14 cellular contexts compared by ENCODE assay signal in the genomic region with DNA sequence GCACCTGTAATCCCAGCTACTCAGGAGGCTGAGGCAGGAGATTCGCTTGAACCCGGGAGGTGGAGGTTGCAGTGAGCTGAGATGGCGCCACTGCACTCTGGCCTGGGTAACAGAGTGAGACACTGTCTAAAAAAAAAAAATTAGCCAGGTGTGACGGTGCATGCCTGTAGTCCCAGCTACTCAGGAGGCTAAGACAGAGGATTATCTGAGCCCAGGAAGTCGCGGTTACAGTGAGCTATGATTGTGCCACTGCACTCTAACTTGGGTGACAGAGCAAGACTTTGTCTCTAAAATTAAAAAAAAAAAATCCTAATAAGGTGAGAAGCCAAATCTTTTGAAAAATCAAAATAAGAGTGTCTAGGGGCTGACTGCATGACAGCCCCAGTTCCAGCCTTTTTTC. TPM values are rescaled to one million over a fixed set of nuclear protein-coding genes. Genes with fewer than 3 reads are reported as not detected.
DNase-seq lines count a peak whose midpoint lies in the region; ATAC-seq and TF ChIP-seq lines count a peak whose summit lies in the region.
"Had no signal": no experiment of that assay in that cellular context is flagged by ENCODE, and none has a peak within 500 bp of the region (broad histone marks: within the 10 kb centered on the region; RNA-seq: fewer than 3 reads in every experiment).

No MANE protein-coding gene starts in this region.

- intact Hi-C loops in activated CD4-positive, alpha-beta T cell treated with anti-CD3 and anti-CD28 coated beads for 36 hours (cut with DNase I, micrococcal nuclease) = no loop called here
- intact Hi-C loops in dorsolateral prefrontal cortex (cut with DNase I) = no loop called here
- intact Hi-C loops in Caco-2 (cut with micrococcal nuclease; ENCODE audit: unreplicated experiment) = no loop called here

- no peak overlapping the region for H3K4me3 ChIP-seq in dorsolateral prefrontal cortex
- no peak overlapping the region for H3K4me3 ChIP-seq in Caco-2 (ENCODE audit: low read depth, low read length)
- H3K4me3 ChIP-seq: GM23248 had no signal

- BruUV-seq in Caco-2 (replicated peaks; lab: Mats Ljungman, UMichigan) = no TSS peak

- no peak overlapping the region for H3K27ac Mint-ChIP-seq in activated CD4-positive, alpha-beta T cell treated with anti-CD3 and anti-CD28 coated beads for 36 hours
- H3K27ac Mint-ChIP-seq in Caco-2 (ENCODE audit: unreplicated experiment) = no peak overlapping the region
- H3K27ac Mint-ChIP-seq: CD4-positive, alpha-beta memory T cell; IgD-negative memory B cell had no signal

- H3K27me3 ChIP-seq in dorsolateral prefrontal cortex = no peaks in the 10 kb centered on the region
- no peaks in the 10 kb centered on the region for H3K27me3 ChIP-seq in Caco-2 (replicated peaks; ENCODE audit: control insufficient read depth, insufficient read depth, low read length)

- H3K9me3 ChIP-seq in Caco-2 = no peaks in the 10 kb centered on the region

- CTCF ChIA-PET in activated CD4-positive, alpha-beta T cell treated with anti-CD3 and anti-CD28 coated beads for 36 hours (lab: Charles Lee) = interaction anchor here (0.6 kb wide), 1 partner anchor 12 kb away, joined by 4 read pairs; no protein-coding TSS in a partner anchor
- CTCF ChIA-PET in Caco-2 (lab: Charles Lee) = interaction anchor here (0.6 to 1.7 kb wide), 6 partner anchors 10 to 93 kb away, joined by 3 to 6 read pairs (median 4); a partner anchor contains a TSS

- no peak for ATAC-seq in activated CD4-positive, alpha-beta T cell treated with anti-CD3 and anti-CD28 coated beads for 36 hours
- ATAC-seq in activated CD4-positive, CD25-positive, alpha-beta regulatory T cell treated with anti-CD3 and anti-CD28 coated beads, Interleukin-2, amount 50 U/mL, for 24 hours = no peak

- DNase-seq in MV-4-11 (lab: John Stamatoyannopoulos, UW) (peak; percentile 56), ecto neural progenitor cell (ENCODE audit: low spot score) (peak; percentile 7), mesenteric fat pad (ENCODE audit: low spot score) (peak; percentile 30), dorsolateral prefrontal cortex (no peak), Caco-2 (no peak)
- DNase-seq in activated CD4-positive, alpha-beta T cell treated with anti-CD3 and anti-CD28 coated beads for 36 hours = no peak
- DNase-seq: 8988T; AML-193; C1 segment of cervical spinal cord; CD4-positive, alpha-beta memory T cell; GM23248 had no signal

- no peaks in the 10 kb centered on the region for H3K36me3 ChIP-seq in Caco-2 (ENCODE audit: control insufficient read depth, insufficient read depth, low read length)

- H3K27me3 Mint-ChIP-seq in activated CD4-positive, alpha-beta T cell treated with anti-CD3 and anti-CD28 coated beads for 36 hours = peaks cover 5% of the 10 kb centered on the region
- H3K27me3 Mint-ChIP-seq in Caco-2 (ENCODE audit: insufficient read depth, unreplicated experiment) = no peaks in the 10 kb centered on the region

- no peaks in the 10 kb centered on the region for H3K36me3 Mint-ChIP-seq in activated CD4-positive, alpha-beta T cell treated with anti-CD3 and anti-CD28 coated beads for 36 hours (ENCODE audit: low read depth)
- H3K36me3 Mint-ChIP-seq in Caco-2 (ENCODE audit: insufficient read depth, unreplicated experiment) = peaks cover 10% of the 10 kb centered on the region
- H3K36me3 Mint-ChIP-seq: CD4-positive, alpha-beta memory T cell; IgD-negative memory B cell had no signal

- peak overlapping the region; percentile 94 for H3K27ac ChIP-seq in C4-2B
- no peak overlapping the region for H3K27ac ChIP-seq in dorsolateral prefrontal cortex
- H3K27ac ChIP-seq: GM23248 had no signal

- TF ChIP-seq CTCF in C4-2B (conservative IDR thresholded peaks at IDR 0.05) (no peak), dorsolateral prefrontal cortex (IDR thresholded peaks at IDR 0.05 in 54 of 56, conservative IDR thresholded peaks at IDR 0.05 in 2 of 56; ENCODE audit: low read depth in 1 of 56, partially characterized antibody in 56 of 56) (no peak), Caco-2 (IDR thresholded peaks at IDR 0.05; ENCODE audit: insufficient read depth in 1 of 2, low read depth in 1 of 2, low read length in 1 of 2, severe bottlenecking in 1 of 2, unreplicated experiment in 1 of 2) (no peak)

- H3K4me3 Mint-ChIP-seq in activated CD4-positive, alpha-beta T cell treated with anti-CD3 and anti-CD28 coated beads for 36 hours = no peak overlapping the region
- H3K4me3 Mint-ChIP-seq in Caco-2 (ENCODE audit: unreplicated experiment) = no peak overlapping the region
- H3K4me3 Mint-ChIP-seq: CD4-positive, alpha-beta memory T cell; IgD-negative memory B cell had no signal

- no peaks in the 10 kb centered on the region for H3K9me3 Mint-ChIP-seq in activated CD4-positive, alpha-beta T cell treated with anti-CD3 and anti-CD28 coated beads for 36 hours (ENCODE audit: low read depth)
- peaks cover 15% of the 10 kb centered on the region for H3K9me3 Mint-ChIP-seq in Caco-2 (ENCODE audit: unreplicated experiment)
- H3K9me3 Mint-ChIP-seq: CD4-positive, alpha-beta memory T cell; IgD-negative memory B cell had no signal

- POLR2A ChIA-PET in activated CD4-positive, alpha-beta T cell treated with anti-CD3 and anti-CD28 coated beads for 36 hours (lab: Charles Lee) = no interaction called here
- POLR2A ChIA-PET in Caco-2 (lab: Charles Lee) = interaction anchor here (0.7 to 2.3 kb wide), 2 partner anchors 9 to 61 kb away, joined by 3 to 13 read pairs; a partner anchor contains a TSS

- H3K4me1 ChIP-seq in Caco-2 = peaks cover 29% of the 10 kb centered on the region

- no peaks in the 10 kb centered on the region for H3K4me1 Mint-ChIP-seq in activated CD4-positive, alpha-beta T cell treated with anti-CD3 and anti-CD28 coated beads for 36 hours
- H3K4me1 Mint-ChIP-seq in Caco-2 (ENCODE audit: low read depth, unreplicated experiment) = peaks cover 21% of the 10 kb centered on the region
- H3K4me1 Mint-ChIP-seq: CD4-positive, alpha-beta memory T cell; IgD-negative memory B cell had no signal

RNA-seq across cellular contexts. Expression of a gene that starts 9.7 kb away (rescaled TPM):
- total RNA-seq in mesenteric fat pad = 263 TPM
- under 1 TPM in 1 of 2 experiments, not detected in 1; 0.11 TPM for total RNA-seq in activated CD4-positive, alpha-beta T cell treated with anti-CD3 and anti-CD28 coated beads for 36 hours
- 10 to 100 TPM in 88 of 120 experiments, 1 to 10 TPM in 32; 6.2 to 29.6 (median 11.6) TPM for total RNA-seq in dorsolateral prefrontal cortex
- total RNA-seq in Caco-2 (2022) = 97.9 and 110 TPM in 2 replicates

Comparison
In these comparisons a context has a peak if more than half of its experiments do, and no peak if none do; other contexts are left out.
1. DNase-seq: peak in MV-4-11 (single experiment), ecto neural progenitor cell (single experiment) and mesenteric fat pad (single experiment); none in activated CD4-positive, alpha-beta T cell treated with anti-CD3 and anti-CD28 coated beads for 36 hours (single experiment), dorsolateral prefrontal cortex (0 of 10) and Caco-2 (0 of 2).
2. RNA of a gene that starts 9.7 kb away (total RNA-seq): 263 TPM in mesenteric fat pad (single experiment), 97.9 to 110 TPM in Caco-2 and 6.2 to 29.6 TPM in dorsolateral prefrontal cortex; 0.11 TPM in activated CD4-positive, alpha-beta T cell treated with anti-CD3 and anti-CD28 coated beads for 36 hours; every median in the first group is over 4 times any median in the second.